8 cellular contexts compared by ENCODE assay signal in genomic region chr21:44870748-44871495, GRCh38. TPM values are rescaled to one million over a fixed set of nuclear protein-coding genes. Genes with fewer than 3 reads are reported as not detected.
DNase-seq lines count a peak whose midpoint lies in the region; ATAC-seq and TF ChIP-seq lines count a peak whose summit lies in the region.

No MANE protein-coding gene starts in this region.

- POLR2A ChIA-PET in CD8-positive, alpha-beta memory T cell (lab: Charles Lee) = no interaction called here

- H3K4me2 ChIP-seq in neural progenitor cell = peak overlapping the region; percentile 88

- no peak for TF ChIP-seq CTCF in neural progenitor cell (IDR thresholded peaks at IDR 0.05)

- H3K9ac ChIP-seq in neural progenitor cell = no peak overlapping the region

- H3K36me3 Mint-ChIP-seq in CD8-positive, alpha-beta memory T cell = peaks cover 0 to 35% (median 2%) of the 10 kb centered on the region in 3 donors
- peaks cover 15% of the 10 kb centered on the region for H3K36me3 Mint-ChIP-seq in neural progenitor cell

- peak overlapping the region; percentile 47 to 97 (median 87) for H3K27ac Mint-ChIP-seq in CD8-positive, alpha-beta memory T cell
- H3K27ac Mint-ChIP-seq in neural progenitor cell = no peak overlapping the region

- H3K36me3 ChIP-seq in CD8-positive, alpha-beta memory T cell (ENCODE audit: insufficient read depth, low read length) = no peaks in the 10 kb centered on the region
- H3K36me3 ChIP-seq in esophagus (ENCODE audit: control insufficient read depth in 2 of 2, insufficient read depth in 2 of 2, low read length in 1 of 2) (no peaks in the 10 kb centered on the region), neural progenitor cell (no peaks in the 10 kb centered on the region)

- ATAC-seq in GM18498 (IDR thresholded peaks at IDR 0.05; ENCODE audit: unreplicated experiment) (no peak), HG03442 (IDR thresholded peaks at IDR 0.05; ENCODE audit: unreplicated experiment) (no peak)

- no peaks in the 10 kb centered on the region for H3K27me3 ChIP-seq in CD8-positive, alpha-beta memory T cell (ENCODE audit: insufficient read depth, low read length, poor library complexity, severe bottlenecking)
- no peaks in the 10 kb centered on the region for H3K27me3 ChIP-seq in esophagus (ENCODE audit: control insufficient read depth in 1 of 2, insufficient read depth in 2 of 2, low read length in 2 of 2)
- peaks cover 21% of the 10 kb centered on the region for H3K27me3 ChIP-seq in neural progenitor cell

- peak overlapping the region; percentile 0 for H3K4me3 ChIP-seq in CD8-positive, alpha-beta memory T cell (ENCODE audit: low read length)
- no peak overlapping the region for H3K4me3 ChIP-seq in esophagus (ENCODE audit: low read depth in 1 of 2, low read length in 2 of 2)
- H3K4me3 ChIP-seq in neural progenitor cell = no peak overlapping the region

- peak overlapping the region; percentile 86 to 97 (median 93) for H3K4me3 Mint-ChIP-seq in CD8-positive, alpha-beta memory T cell
- H3K4me3 Mint-ChIP-seq in neural progenitor cell = peak overlapping the region; percentile 98

- CTCF ChIA-PET in CD8-positive, alpha-beta memory T cell (lab: Charles Lee) = interaction anchor here (3.7 kb wide), 1 partner anchor 62 kb away, joined by 19 read pairs; no protein-coding TSS in a partner anchor

- H3K79me2 ChIP-seq in neural progenitor cell (ENCODE audit: low read depth) = peaks cover 70% of the 10 kb centered on the region

- no peaks in the 10 kb centered on the region for H3K9me3 ChIP-seq in CD8-positive, alpha-beta memory T cell (ENCODE audit: low read length)
- H3K9me3 ChIP-seq in esophagus (ENCODE audit: control insufficient read depth in 2 of 2, insufficient read depth in 1 of 2, low read depth in 1 of 2, low read length in 1 of 2) (no peaks in the 10 kb centered on the region), neural progenitor cell (ENCODE audit: low read depth) (no peaks in the 10 kb centered on the region)

- H3F3A ChIP-seq in neural progenitor cell (ENCODE audit: low read depth) = peaks cover 16% of the 10 kb centered on the region

- H3K9me3 Mint-ChIP-seq in CD8-positive, alpha-beta memory T cell = no peaks in the 10 kb centered on the region
- H3K9me3 Mint-ChIP-seq in neural progenitor cell = no peaks in the 10 kb centered on the region

- peaks cover 76 to 87% (median 83%) of the 10 kb centered on the region in 3 donors for H3K4me1 Mint-ChIP-seq in CD8-positive, alpha-beta memory T cell
- peaks cover 55% of the 10 kb centered on the region for H3K4me1 Mint-ChIP-seq in neural progenitor cell

- peaks cover 74% of the 10 kb centered on the region for H3K4me1 ChIP-seq in CD8-positive, alpha-beta memory T cell (ENCODE audit: insufficient read depth, low read length)
- H3K4me1 ChIP-seq in esophagus (ENCODE audit: control insufficient read depth in 2 of 2, insufficient read depth in 2 of 2, low read length in 1 of 2) = peaks cover 7 to 19% of the 10 kb centered on the region in 2 donors
- peaks cover 11% of the 10 kb centered on the region for H3K4me1 ChIP-seq in neural progenitor cell

- H3K27me3 Mint-ChIP-seq in CD8-positive, alpha-beta memory T cell = no peaks in the 10 kb centered on the region
- H3K27me3 Mint-ChIP-seq in neural progenitor cell (ENCODE audit: insufficient read depth, low read depth) = peaks cover 22% of the 10 kb centered on the region

- peak overlapping the region; percentile 69 for H3K27ac ChIP-seq in CD8-positive, alpha-beta memory T cell (ENCODE audit: low read depth, low read length)
- H3K27ac ChIP-seq in esophagus (ENCODE audit: low read depth in 2 of 2, low read length in 1 of 2) = peak overlapping the region; percentile 2 to 75
- H3K27ac ChIP-seq in neural progenitor cell = no peak overlapping the region

- no peak overlapping the region for H2AFZ ChIP-seq in neural progenitor cell (replicated peaks)

- peak in 3 of 5 donors; percentile 32 to 38 (median 32) for DNase-seq in CD8-positive, alpha-beta memory T cell
- DNase-seq in SW480 (ENCODE audit: low spot score) (peak; percentile 52), neural progenitor cell (ENCODE audit: low spot score) (no peak), inferior parietal cortex (ENCODE audit: extremely low spot score) (no peak), iPS-NIHi11 (ENCODE audit: low spot score) (no peak)

- WGBS in esophagus, 2 donors = 58 to 60% methylated on average over 10 of the region's 10 CpGs

- H4K20me1 ChIP-seq in neural progenitor cell (ENCODE audit: low read depth) = peaks cover 69% of the 10 kb centered on the region

RNA-seq across cellular contexts. Expression of gene PTTG1IP, which starts 2.6 kb away (rescaled TPM):
- 10 to 100 TPM; 48.2 to 50.8 TPM for total RNA-seq in CD8-positive, alpha-beta memory T cell
- polyA plus RNA-seq in CD8-positive, alpha-beta memory T cell = 69.8 TPM
- 10 to 100 TPM; 45.8 to 47.4 TPM for polyA plus RNA-seq in esophagus
- 162 and 192 TPM in 2 replicates for total RNA-seq in neural progenitor cell (ENCODE audit: low replicate concordance)

RNA-seq across cellular contexts. Expression of gene ITGB2, which starts 49.8 kb away (rescaled TPM):
- total RNA-seq in CD8-positive, alpha-beta memory T cell = 100 to 1,000 TPM; 159 to 165 TPM
- 847 TPM for polyA plus RNA-seq in CD8-positive, alpha-beta memory T cell
- 10 to 100 TPM in 1 of 2 donors, 1 to 10 TPM in 1; 7.3 to 10.0 TPM for polyA plus RNA-seq in esophagus
- total RNA-seq in neural progenitor cell (ENCODE audit: low replicate concordance) = 0.09 TPM in 1 of 2 replicates, not detected in the other

RNA-seq across cellular contexts. Expression of gene SUMO3, which starts 53.1 kb away (rescaled TPM):
- total RNA-seq in CD8-positive, alpha-beta memory T cell = 10 to 100 TPM; 81.7 to 85.3 TPM
- 88.1 TPM for polyA plus RNA-seq in CD8-positive, alpha-beta memory T cell
- 10 to 100 TPM; 13.4 to 36.5 TPM for polyA plus RNA-seq in esophagus
- 117 and 135 TPM in 2 replicates for total RNA-seq in neural progenitor cell (ENCODE audit: low replicate concordance)

Comparison
In these comparisons a context has a peak if more than half of its experiments do, and no peak if none do; other contexts are left out.
1. DNase-seq: peak in CD8-positive, alpha-beta memory T cell (3 of 5) and SW480 (single experiment); none in neural progenitor cell (single experiment), inferior parietal cortex (single experiment) and iPS-NIHi11 (single experiment).
2. RNA of gene ITGB2, which starts 49.8 kb away (total RNA-seq): 159 to 165 TPM in CD8-positive, alpha-beta memory T cell; 0.09 TPM in neural progenitor cell; every median in the first group is over 100 times any median in the second.